Comparison of ENCODE assay signal across 23 cellular contexts in genomic region chr22:29190051-29190450, GRCh38. TPM values are rescaled to one million over a fixed set of nuclear protein-coding genes. Genes with fewer than 3 reads are reported as not detected.
"Had no signal": no experiment of that assay in that cellular context is flagged by ENCODE, and none has a peak within 500 bp of the region (broad histone marks: within the 10 kb centered on the region; RNA-seq: fewer than 3 reads in every experiment).

No MANE protein-coding gene starts in this region.

- H3K4me3 ChIP-seq: colonic mucosa, lung, tibial artery, upper lobe of left lung, vagina had no signal

- H3K36me3 ChIP-seq: colonic mucosa, tibial artery, upper lobe of left lung, vagina had no signal

- H3K27me3 ChIP-seq: colonic mucosa, upper lobe of left lung, vagina had no signal

- H3K4me3 Mint-ChIP-seq: immature natural killer cell, nephron had no signal

- H3K9me3 ChIP-seq: colonic mucosa, tibial artery, vagina had no signal

- ATAC-seq: foreskin keratinocyte, left cardiac atrium, left ventricle myocardium superior, sciatic nerve had no signal

- H3K27ac ChIP-seq: colonic mucosa, foreskin keratinocyte, tibial artery, upper lobe of left lung, vagina had no signal

- H3K4me1 Mint-ChIP-seq: immature natural killer cell had no signal

- H3K4me1 ChIP-seq: colonic mucosa, foreskin keratinocyte, tibial artery, upper lobe of left lung, vagina had no signal

- H3K27ac Mint-ChIP-seq: immature natural killer cell, nephron had no signal

- H3K9me3 Mint-ChIP-seq: nephron had no signal

- DNase-seq: cerebellar nuclear complex; colonic mucosa; dermis blood vessel endothelial cell; erythroblast; foreskin keratinocyte; head of caudate nucleus; hypothalamus; immature natural killer cell; left cardiac atrium; left ventricle myocardium superior; mesenchymal stem cell; midbrain; stimulated activated CD4-positive, alpha-beta T cell treated with anti-CD3 and anti-CD28 coated beads, Interleukin-2, amount 100 ng/mL, for 24 hours; stimulated activated CD4-positive, alpha-beta T cell treated with anti-CD3 and anti-CD28 coated beads, Interleukin-4, amount 100 ng/mL, for 4 hours; stimulated activated naive CD4-positive, alpha-beta T cell treated with Interleukin-2 at 50 U/mL for 16 hours; upper lobe of left lung had no signal

RNA-seq across cellular contexts. Expression of gene EMID1, which starts 15.6 kb away (rescaled TPM):
- total RNA-seq: foreskin keratinocyte, pulmonary artery endothelial cell had no signal
- polyA plus RNA-seq: foreskin keratinocyte, keratinocyte had no signal
